ENCODE assay signal across 18 cellular contexts in the genomic region with DNA sequence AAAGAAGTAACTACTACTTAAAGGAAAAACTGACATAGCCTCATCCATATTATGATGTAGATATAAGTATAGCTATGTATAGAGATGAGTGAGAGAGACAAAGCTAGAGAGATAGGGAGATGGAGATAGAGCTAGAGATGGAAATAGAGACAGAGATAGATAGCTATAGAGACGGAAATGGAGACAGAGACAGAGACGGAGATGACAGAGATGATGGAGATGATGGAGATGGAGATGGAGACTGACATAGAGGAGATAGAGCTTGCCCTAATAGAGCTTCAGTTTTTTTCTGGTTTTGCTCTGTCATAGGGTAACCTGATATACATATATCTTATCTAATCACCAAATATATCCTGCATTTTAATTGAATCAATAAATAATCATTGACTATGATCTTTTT. TPM values are rescaled to one million over a fixed set of nuclear protein-coding genes. Genes with fewer than 3 reads are reported as not detected.
DNase-seq lines count a peak whose midpoint lies in the region; TF ChIP-seq lines count a peak whose summit lies in the region.
"Had no signal": no experiment of that assay in that cellular context is flagged by ENCODE, and none has a peak within 500 bp of the region (broad histone marks: within the 10 kb centered on the region; RNA-seq: fewer than 3 reads in every experiment).

No MANE protein-coding gene starts in this region.

- H3K36me3 ChIP-seq in HEK293 (ENCODE audit: control insufficient read depth in 2 of 2, insufficient read depth in 1 of 2, low read length in 2 of 2), result no peaks in the 10 kb centered on the region
- H3K36me3 ChIP-seq in tibial artery, result no peaks in the 10 kb centered on the region

- H3K4me1 Mint-ChIP-seq in chondrocyte (ENCODE audit: low read depth) (peaks cover 73% of the 10 kb centered on the region), mesothelial cell of epicardium (peaks cover 70% of the 10 kb centered on the region)

- POLR2A ChIA-PET in HEK293 (lab: Yijun Ruan, JAX), result no interaction called here

- no peak overlapping the region for H3K27ac ChIP-seq in HEK293 (ENCODE audit: extremely low read depth, low read depth, low read length)
- peak overlapping the region; percentile 24 to 31 for H3K27ac ChIP-seq in tibial artery

- H3K4me3 Mint-ChIP-seq in chondrocyte (ENCODE audit: unreplicated experiment) (peak overlapping the region; percentile 23), mesothelial cell of epicardium (peak overlapping the region; percentile 11)
- H3K4me3 Mint-ChIP-seq: CD4-positive, alpha-beta memory T cell; GM23338; H9; HFFc6 had no signal

- H3K27me3 ChIP-seq in tibial artery, result no peaks in the 10 kb centered on the region

- H3K9me3 ChIP-seq in HEK293 (ENCODE audit: control insufficient read depth, insufficient read depth, low read depth, low read length) (no peaks in the 10 kb centered on the region), tibial artery (no peaks in the 10 kb centered on the region)

- no peak overlapping the region for H3K4me3 ChIP-seq in HEK293 (ENCODE audit: low read depth, low read length)
- no peak overlapping the region for H3K4me3 ChIP-seq in tibial artery
- H3K4me3 ChIP-seq: GM23338 had no signal

- CTCF ChIA-PET in HEK293 (lab: Yijun Ruan, JAX), result no interaction called here

- no peaks in the 10 kb centered on the region for H3K4me1 ChIP-seq in HEK293 (ENCODE audit: control insufficient read depth, insufficient read depth, low read length)
- H3K4me1 ChIP-seq in tibial artery, result peaks cover 0 to 69% (median 11%) of the 10 kb centered on the region in 4 donors

- intact Hi-C loops in tibial artery (cut with DNase I; ENCODE audit: low total_unique reads), result no loop called here

- peaks cover 34% of the 10 kb centered on the region for H3K36me3 Mint-ChIP-seq in chondrocyte (ENCODE audit: low read depth)
- H3K36me3 Mint-ChIP-seq in mesothelial cell of epicardium, result peaks cover 35% of the 10 kb centered on the region
- H3K36me3 Mint-ChIP-seq: CD4-positive, alpha-beta memory T cell had no signal

- H3K9me3 Mint-ChIP-seq in chondrocyte (ENCODE audit: low read depth), result no peaks in the 10 kb centered on the region
- no peaks in the 10 kb centered on the region for H3K9me3 Mint-ChIP-seq in mesothelial cell of epicardium
- H3K9me3 Mint-ChIP-seq: GM23338, H9, HFFc6 had no signal

- DNase-seq in chondrocyte (ENCODE audit: low spot score) (no peak), mesothelial cell of epicardium (ENCODE audit: low spot score in 2 of 2, unreplicated experiment in 2 of 2) (no peak), tibial artery (no peak), retina (no peak), NCI-H1694 treated with DMSO at 0.1 percent for 48 hours (lab: John Stamatoyannopoulos, UW) (no peak)
- DNase-seq: C1 segment of cervical spinal cord; Calu3; CD4-positive, alpha-beta memory T cell; COR-L47; DMS53; DMS79 treated with DMSO at 0.1 percent for 48 hours; GF-D8; H9; HFFc6 had no signal

- TF ChIP-seq CTCF in HEK293 (tag by site-specific recombination; IDR thresholded peaks at IDR 0.05), result no peak
- no peak for TF ChIP-seq CTCF in chondrocyte (IDR thresholded peaks at IDR 0.05)
- no peak for TF ChIP-seq CTCF in mesothelial cell of epicardium (IDR thresholded peaks at IDR 0.05; ENCODE audit: unreplicated experiment)
- no peak for TF ChIP-seq CTCF in tibial artery (IDR thresholded peaks at IDR 0.05)

- H3K27ac Mint-ChIP-seq in chondrocyte (ENCODE audit: unreplicated experiment) (peak overlapping the region; percentile 3), mesothelial cell of epicardium (peak overlapping the region; percentile 3)
- H3K27ac Mint-ChIP-seq: GM23338, H9, HFFc6 had no signal

- H3K27me3 Mint-ChIP-seq in chondrocyte (ENCODE audit: low read depth) (no peaks in the 10 kb centered on the region), mesothelial cell of epicardium (ENCODE audit: low read depth) (no peaks in the 10 kb centered on the region)

TF ChIP-seq in HEK293, 187 proteins besides CTCF, POLR2A, EP300 and RAD21:
- TF ChIP-seq, protein P1, sequence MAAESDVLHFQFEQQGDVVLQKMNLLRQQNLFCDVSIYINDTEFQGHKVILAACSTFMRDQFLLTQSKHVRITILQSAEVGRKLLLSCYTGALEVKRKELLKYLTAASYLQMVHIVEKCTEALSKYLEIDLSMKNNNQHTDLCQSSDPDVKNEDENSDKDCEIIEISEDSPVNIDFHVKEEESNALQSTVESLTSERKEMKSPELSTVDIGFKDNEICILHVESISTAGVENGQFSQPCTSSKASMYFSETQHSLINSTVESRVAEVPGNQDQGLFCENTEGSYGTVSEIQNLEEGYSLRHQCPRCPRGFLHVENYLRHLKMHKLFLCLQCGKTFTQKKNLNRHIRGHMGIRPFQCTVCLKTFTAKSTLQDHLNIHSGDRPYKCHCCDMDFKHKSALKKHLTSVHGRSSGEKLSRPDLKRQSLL (tag by site-specific recombination; IDR thresholded peaks at IDR 0.05), result peak; percentile 99
- TF ChIP-seq, protein P2, sequence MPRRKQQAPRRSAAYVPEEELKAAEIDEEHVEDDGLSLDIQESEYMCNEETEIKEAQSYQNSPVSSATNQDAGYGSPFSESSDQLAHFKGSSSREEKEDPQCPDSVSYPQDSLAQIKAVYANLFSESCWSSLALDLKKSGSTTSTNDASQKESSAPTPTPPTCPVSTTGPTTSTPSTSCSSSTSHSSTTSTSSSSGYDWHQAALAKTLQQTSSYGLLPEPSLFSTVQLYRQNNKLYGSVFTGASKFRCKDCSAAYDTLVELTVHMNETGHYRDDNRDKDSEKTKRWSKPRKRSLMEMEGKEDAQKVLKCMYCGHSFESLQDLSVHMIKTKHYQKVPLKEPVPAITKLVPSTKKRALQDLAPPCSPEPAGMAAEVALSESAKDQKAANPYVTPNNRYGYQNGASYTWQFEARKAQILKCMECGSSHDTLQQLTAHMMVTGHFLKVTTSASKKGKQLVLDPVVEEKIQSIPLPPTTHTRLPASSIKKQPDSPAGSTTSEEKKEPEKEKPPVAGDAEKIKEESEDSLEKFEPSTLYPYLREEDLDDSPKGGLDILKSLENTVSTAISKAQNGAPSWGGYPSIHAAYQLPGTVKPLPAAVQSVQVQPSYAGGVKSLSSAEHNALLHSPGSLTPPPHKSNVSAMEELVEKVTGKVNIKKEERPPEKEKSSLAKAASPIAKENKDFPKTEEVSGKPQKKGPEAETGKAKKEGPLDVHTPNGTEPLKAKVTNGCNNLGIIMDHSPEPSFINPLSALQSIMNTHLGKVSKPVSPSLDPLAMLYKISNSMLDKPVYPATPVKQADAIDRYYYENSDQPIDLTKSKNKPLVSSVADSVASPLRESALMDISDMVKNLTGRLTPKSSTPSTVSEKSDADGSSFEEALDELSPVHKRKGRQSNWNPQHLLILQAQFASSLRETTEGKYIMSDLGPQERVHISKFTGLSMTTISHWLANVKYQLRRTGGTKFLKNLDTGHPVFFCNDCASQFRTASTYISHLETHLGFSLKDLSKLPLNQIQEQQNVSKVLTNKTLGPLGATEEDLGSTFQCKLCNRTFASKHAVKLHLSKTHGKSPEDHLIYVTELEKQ (tag by site-specific recombination; IDR thresholded peaks at IDR 0.05; ENCODE audit: borderline replicate concordance), result no peak
TF ChIP-seq in HEK293: peak in this region for 1.

RNA-seq across cellular contexts. Expression of a gene that starts 4.3 kb away (rescaled TPM):
- total RNA-seq in chondrocyte, result 58.3 to 136 TPM (median 135 TPM) in 3 replicates
- total RNA-seq in mesothelial cell of epicardium, result 135 to 140 TPM (median 135 TPM) in 3 replicates
- total RNA-seq: CD4-positive, alpha-beta memory T cell; G401; H4 had no signal
